ENCODE assay signal across 25 cellular contexts in the genomic region with DNA sequence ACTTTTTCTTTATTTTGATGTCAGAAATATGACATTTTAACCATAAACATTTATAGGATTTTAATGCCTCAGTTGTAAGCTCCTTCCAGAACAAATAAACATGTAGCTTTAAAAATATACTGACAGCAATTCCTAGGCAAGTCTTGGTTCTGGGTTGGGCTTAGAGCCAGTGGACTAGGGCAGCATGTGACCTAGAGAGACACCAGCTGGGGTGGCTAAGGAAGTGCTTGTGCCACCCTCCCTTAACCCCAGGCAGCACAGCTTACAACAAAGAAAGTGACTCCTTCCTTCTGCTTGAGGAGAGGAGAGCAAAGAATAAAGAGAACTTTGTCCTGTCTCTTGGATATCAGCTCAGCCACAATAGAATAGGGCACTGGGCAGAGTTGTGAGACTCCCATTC.
DNase-seq lines count a peak whose midpoint lies in the region; ATAC-seq and TF ChIP-seq lines count a peak whose summit lies in the region.
"Had no signal": no experiment of that assay in that cellular context is flagged by ENCODE, and none has a peak within 500 bp of the region (broad histone marks: within the 10 kb centered on the region; RNA-seq: fewer than 3 reads in every experiment).

No MANE protein-coding gene starts in this region.

- H2AFZ ChIP-seq in hepatocyte, result no peak overlapping the region

- H3K4me3 ChIP-seq in MG63, result no peak overlapping the region
- H3K4me3 ChIP-seq in choroid plexus epithelial cell (ENCODE audit: low read depth, low read length), result no peak overlapping the region
- H3K4me3 ChIP-seq in mucosa of descending colon, result no peak overlapping the region
- no peak overlapping the region for H3K4me3 ChIP-seq in hepatocyte
- H3K4me3 ChIP-seq: adrenal gland, SK-N-MC, smooth muscle cell had no signal

- H3K9me3 ChIP-seq in MG63 (no peaks in the 10 kb centered on the region), mucosa of descending colon (no peaks in the 10 kb centered on the region), hepatocyte (ENCODE audit: low read depth) (no peaks in the 10 kb centered on the region)
- H3K9me3 ChIP-seq: adrenal gland, Caco-2 had no signal

- H3K27me3 ChIP-seq in MG63, result no peaks in the 10 kb centered on the region
- H3K27me3 ChIP-seq in hepatocyte, result no peaks in the 10 kb centered on the region
- H3K27me3 ChIP-seq: adrenal gland had no signal

- no peaks in the 10 kb centered on the region for H4K20me1 ChIP-seq in hepatocyte (ENCODE audit: insufficient read depth, poor library complexity, severe bottlenecking)

- intact Hi-C loops in mucosa of descending colon (cut with DNase I, micrococcal nuclease), result no loop called here

- ATAC-seq in mucosa of descending colon, result peak; percentile 93
- ATAC-seq: activated CD4-positive, alpha-beta T cell treated with anti-CD3 and anti-CD28 coated beads for 36 hours; naive thymus-derived CD4-positive, alpha-beta T cell; T-helper 17 cell had no signal

- no peak overlapping the region for H3K27ac ChIP-seq in hepatocyte
- H3K27ac ChIP-seq: adrenal gland, RWPE1, SK-N-MC had no signal

- no peak for TF ChIP-seq CTCF in choroid plexus epithelial cell (conservative IDR thresholded peaks at IDR 0.05; ENCODE audit: low read depth, low read length)
- TF ChIP-seq CTCF in mucosa of descending colon (IDR thresholded peaks at IDR 0.05), result no peak
- TF ChIP-seq CTCF in hepatocyte (IDR thresholded peaks at IDR 0.05; ENCODE audit: poor library complexity), result no peak

- H3K4me1 ChIP-seq in mucosa of descending colon (ENCODE audit: low read depth) (no peaks in the 10 kb centered on the region), hepatocyte (ENCODE audit: insufficient read depth) (no peaks in the 10 kb centered on the region)
- H3K4me1 ChIP-seq: adrenal gland, Caco-2 had no signal

- H3K4me2 ChIP-seq in hepatocyte, result no peak overlapping the region
- H3K4me2 ChIP-seq: smooth muscle cell had no signal

- DNase-seq in HCEC 1CT, result peak; percentile 19
- DNase-seq in MG63, result peak; percentile 12
- peak; percentile 46 for DNase-seq in choroid plexus epithelial cell (ENCODE audit: low read depth)
- peak in 1 of 3 donors; percentile 22 for DNase-seq in mucosa of descending colon
- DNase-seq in hepatocyte (ENCODE audit: low spot score), result no peak
- no peak for DNase-seq in stimulated activated naive CD4-positive, alpha-beta T cell (lab: John Stamatoyannopoulos, UW)
- no peak for DNase-seq in activated CD4-positive, alpha-beta T cell treated with anti-CD3 and anti-CD28 coated beads, Interleukin-2, amount 50 U/mL, for 4 hours
- DNase-seq: activated CD4-positive, alpha-beta T cell treated with anti-CD3 and anti-CD28 coated beads for 36 hours; activated naive CD4-positive, alpha-beta T cell; activated T-cell treated with anti-CD3 and anti-CD28 coated beads, Interleukin-2, amount 50 U/mL, for 24 hours; C1 segment of cervical spinal cord; Caco-2; endodermal cell; head of caudate nucleus; mesendoderm; MM.1S; naive thymus-derived CD4-positive, alpha-beta T cell; NCI-H2171; NCI-H526; substantia nigra; T-helper 17 cell had no signal

- no peaks in the 10 kb centered on the region for H3K79me2 ChIP-seq in hepatocyte

- no peaks in the 10 kb centered on the region for H3K9me2 ChIP-seq in hepatocyte (replicated peaks; ENCODE audit: insufficient read depth)

- no peaks in the 10 kb centered on the region for H3K36me3 ChIP-seq in MG63
- H3K36me3 ChIP-seq in mucosa of descending colon (ENCODE audit: low read depth), result no peaks in the 10 kb centered on the region
- no peaks in the 10 kb centered on the region for H3K36me3 ChIP-seq in hepatocyte (replicated peaks; ENCODE audit: insufficient read depth, low read depth)
- H3K36me3 ChIP-seq: adrenal gland had no signal

Comparison
In these comparisons a context has a peak if more than half of its experiments do, and no peak if none do; other contexts are left out.
1. DNase-seq: peak in HCEC 1CT (single experiment), MG63 (single experiment) and choroid plexus epithelial cell (single experiment); none in hepatocyte (single experiment), stimulated activated naive CD4-positive, alpha-beta T cell (0 of 6) and activated CD4-positive, alpha-beta T cell treated with anti-CD3 and anti-CD28 coated beads, Interleukin-2, amount 50 U/mL, for 4 hours (0 of 2).